Comparison of ENCODE assay signal across 28 cellular contexts in the genomic region with DNA sequence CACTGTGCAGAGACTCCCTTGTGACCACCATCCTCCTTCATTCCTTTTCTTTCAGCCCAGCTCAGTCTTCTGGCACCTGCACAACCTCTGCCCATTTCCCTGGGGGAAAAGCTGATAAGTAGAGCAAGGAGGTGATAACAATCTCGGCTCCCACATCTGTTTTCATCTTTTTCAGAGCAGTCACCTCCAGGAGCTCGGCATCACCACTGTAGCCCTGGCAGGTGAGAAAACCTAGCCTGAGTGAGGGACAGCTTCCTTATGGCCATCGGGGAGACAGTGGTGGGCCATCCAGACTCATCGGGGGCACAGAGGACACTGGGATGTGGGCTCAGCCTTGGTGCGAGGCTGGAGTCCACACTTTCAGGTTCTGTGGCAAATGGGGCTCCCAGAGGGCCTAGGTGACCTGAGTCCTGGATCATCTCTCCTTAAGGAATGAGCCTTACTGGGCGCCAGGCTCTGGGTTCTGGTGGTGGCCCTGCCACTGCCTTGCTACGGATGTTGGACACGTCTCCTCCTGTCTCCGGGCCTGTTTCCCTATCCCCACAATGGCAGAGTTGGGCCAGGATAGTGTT. TPM values are rescaled to one million over a fixed set of nuclear protein-coding genes. Genes with fewer than 3 reads are reported as not detected.
DNase-seq lines count a peak whose midpoint lies in the region; ATAC-seq, FAIRE-seq and TF ChIP-seq lines count a peak whose summit lies in the region.
"Had no signal": no experiment of that assay in that cellular context is flagged by ENCODE, and none has a peak within 500 bp of the region (broad histone marks: within the 10 kb centered on the region; RNA-seq: fewer than 3 reads in every experiment).

No MANE protein-coding gene starts in this region.

- no peaks in the 10 kb centered on the region for H3F3A ChIP-seq in GM23248 (ENCODE audit: insufficient read depth)

- H3K27ac ChIP-seq in foreskin keratinocyte (peak overlapping the region; percentile 98), osteoblast (ENCODE audit: low read depth, low read length) (no peak overlapping the region), uterus (peak overlapping the region; percentile 32 to 68), GM23248 (no peak overlapping the region)
- H3K27ac ChIP-seq: brain microvascular endothelial cell, colonic mucosa, SJCRH30, WERI-Rb-1 had no signal

- H3K4me3 Mint-ChIP-seq in CD14-positive monocyte, result no peak overlapping the region
- H3K4me3 Mint-ChIP-seq: GM23338, nephron progenitor cell had no signal

- no peak overlapping the region for H3K27ac Mint-ChIP-seq in CD14-positive monocyte
- H3K27ac Mint-ChIP-seq: activated T-helper 2 cell treated with anti-CD3 and anti-CD28 coated beads, Interferon-gamma antibody, Interleukin-2, Interleukin-4, amounts not matched to agents 10 μg/mL and 5 μg/mL and 100 μg/mL, durations not matched to agents 14 hours and 24 hours and 36 hours; GM23338; nephron progenitor cell; progenitor cell of endocrine pancreas had no signal

- H3K4me2 ChIP-seq in osteoblast (ENCODE audit: insufficient read depth, low read length) (no peak overlapping the region), GM23248 (ENCODE audit: unreplicated experiment) (no peak overlapping the region)
- H3K4me2 ChIP-seq: A549, GM23338 had no signal

- DNase-seq in Right ventricle myocardium inferior (ENCODE audit: missing footprints), result peak; percentile 26
- DNase-seq in left ventricle myocardium superior, result no peak
- DNase-seq in foreskin keratinocyte, result no peak
- peak; percentile 54 for DNase-seq in osteoblast (ENCODE audit: insufficient read length, low spot score, missing footprints)
- DNase-seq in uterus, result no peak
- DNase-seq in RCC 7860 (ENCODE audit: low spot score), result no peak
- no peak for DNase-seq in CD14-positive monocyte (ENCODE audit: low spot score)
- DNase-seq in GM23248, result no peak
- DNase-seq: brain microvascular endothelial cell; Calu3; colonic mucosa; glutamatergic neuron; Karpas-422; NCI-H187; NCI-H446; nephron progenitor cell; SJCRH30; small intestine; stimulated activated CD4-positive, alpha-beta T cell treated with anti-CD3 and anti-CD28 coated beads, Interleukin-2, amount 100 ng/mL, for 48 hours; stimulated activated naive CD4-positive, alpha-beta T cell; WERI-Rb-1 had no signal

- H3K9me3 ChIP-seq in osteoblast (ENCODE audit: low read depth, low read length) (no peaks in the 10 kb centered on the region), uterus (no peaks in the 10 kb centered on the region), GM23248 (ENCODE audit: low read depth) (no peaks in the 10 kb centered on the region)
- H3K9me3 ChIP-seq: A549, colonic mucosa, left lung, SJCRH30, tibial nerve had no signal

- H3K4me3 ChIP-seq in osteoblast (ENCODE audit: insufficient read depth, low read length), result no peak overlapping the region
- H3K4me3 ChIP-seq in uterus, result no peak overlapping the region
- H3K4me3 ChIP-seq in GM23248, result no peak overlapping the region
- H3K4me3 ChIP-seq: A549, colonic mucosa, GM23338, left lung had no signal

- no peaks in the 10 kb centered on the region for H3K36me3 Mint-ChIP-seq in CD14-positive monocyte

- H3K27me3 ChIP-seq in foreskin keratinocyte (no peaks in the 10 kb centered on the region), osteoblast (ENCODE audit: insufficient read depth, low read length) (peaks cover 2% of the 10 kb centered on the region), uterus (no peaks in the 10 kb centered on the region), GM23248 (replicated peaks; ENCODE audit: insufficient read depth) (no peaks in the 10 kb centered on the region)
- H3K27me3 ChIP-seq: brain microvascular endothelial cell, colonic mucosa, left lung, SJCRH30, tibial nerve had no signal

- TF ChIP-seq CTCF in foreskin keratinocyte (conservative IDR thresholded peaks at IDR 0.05) (no peak), osteoblast (IDR thresholded peaks at IDR 0.05; ENCODE audit: extremely low read depth, low read depth, low read length) (no peak), uterus (IDR thresholded peaks at IDR 0.05) (no peak), CD14-positive monocyte (IDR thresholded peaks at IDR 0.05) (no peak)

- in situ Hi-C loops in GM23248 (cut with MboI), result no loop called here

- H3K9ac ChIP-seq in GM23248, result no peak overlapping the region

- H4K20me1 ChIP-seq in osteoblast (ENCODE audit: insufficient read depth, low read length), result no peaks in the 10 kb centered on the region
- no peaks in the 10 kb centered on the region for H4K20me1 ChIP-seq in GM23248 (ENCODE audit: insufficient read depth)

- peaks cover 10% of the 10 kb centered on the region for H3K4me1 Mint-ChIP-seq in CD14-positive monocyte

- ATAC-seq in Right ventricle myocardium inferior, result no peak
- no peak for ATAC-seq in left ventricle myocardium superior
- ATAC-seq in foreskin keratinocyte, result no peak
- ATAC-seq: A549, GM23338 had no signal

- no peaks in the 10 kb centered on the region for H3K79me2 ChIP-seq in osteoblast (ENCODE audit: insufficient read depth, low read length)
- no peaks in the 10 kb centered on the region for H3K79me2 ChIP-seq in GM23248 (ENCODE audit: insufficient read depth)

- peaks cover 0 to 2% (median 1%) of the 10 kb centered on the region in 3 donors for H3K27me3 Mint-ChIP-seq in CD14-positive monocyte (ENCODE audit: low read depth in 3 of 3)
- H3K27me3 Mint-ChIP-seq: progenitor cell of endocrine pancreas had no signal

- no peak for FAIRE-seq in RCC 7860 (lab: Jason Lieb, UNC)
- FAIRE-seq: A549, small intestine had no signal

- no peaks in the 10 kb centered on the region for H3K36me3 ChIP-seq in osteoblast (ENCODE audit: insufficient read depth, low read length)
- no peaks in the 10 kb centered on the region for H3K36me3 ChIP-seq in uterus
- no peaks in the 10 kb centered on the region for H3K36me3 ChIP-seq in GM23248 (ENCODE audit: low read depth)
- H3K36me3 ChIP-seq: brain microvascular endothelial cell, colonic mucosa, left lung, SJCRH30, tibial nerve, WERI-Rb-1 had no signal

- TF ChIP-seq POLR2A in uterus (IDR thresholded peaks at IDR 0.05), result no peak

- no peak overlapping the region for H2AFZ ChIP-seq in osteoblast (ENCODE audit: low read length)
- H2AFZ ChIP-seq in GM23248, result no peak overlapping the region
- H2AFZ ChIP-seq: GM23338 had no signal

- H3K4me1 ChIP-seq in foreskin keratinocyte (peaks cover 24% of the 10 kb centered on the region), osteoblast (ENCODE audit: insufficient read depth, low read length) (peaks cover 3% of the 10 kb centered on the region), uterus (peaks cover 0 to 8% of the 10 kb centered on the region in 2 donors), GM23248 (ENCODE audit: insufficient read depth) (peaks cover 8% of the 10 kb centered on the region; the same call in 1 of the 2 replicates)

- intact Hi-C loops in Right ventricle myocardium inferior (cut with DNase I) (no loop called here), left ventricle myocardium superior (cut with micrococcal nuclease) (no loop called here), uterus (cut with DNase I; ENCODE audit: low total_unique reads) (no loop called here), CD14-positive monocyte (cut with micrococcal nuclease) (no loop called here)

- H3K9me2 ChIP-seq in GM23248 (ENCODE audit: insufficient read depth), result no peaks in the 10 kb centered on the region

- 96% methylated on average over 9 of the region's 9 CpGs for WGBS in GM23248 (ENCODE audit: low coverage in 1 of 2, low lambda C conversion rate in 2 of 2, missing lambda C conversion rate in 2 of 2), 2 experiments

- no peaks in the 10 kb centered on the region for H3K9me3 Mint-ChIP-seq in CD14-positive monocyte
- H3K9me3 Mint-ChIP-seq: activated T-helper 2 cell treated with anti-CD3 and anti-CD28 coated beads, Interferon-gamma antibody, Interleukin-2, Interleukin-4, amounts not matched to agents 10 μg/mL and 5 μg/mL and 100 μg/mL, durations not matched to agents 14 hours and 24 hours and 36 hours; GM23338; nephron progenitor cell had no signal

RNA-seq across cellular contexts. Expression of gene SYNPO, which starts 38.6 kb away (rescaled TPM):
- total RNA-seq in Right ventricle myocardium inferior, result 587 TPM
- 675 TPM for total RNA-seq in left ventricle myocardium superior
- total RNA-seq in foreskin keratinocyte, result 8.8 and 10.1 TPM in 2 replicates
- 6.9 and 7.0 TPM in 2 replicates for polyA plus RNA-seq in foreskin keratinocyte
- total RNA-seq in osteoblast, result 2.7 and 4.0 TPM in 2 replicates
- total RNA-seq in uterus, result 100 to 1,000 TPM in 1 of 4 donors, 10 to 100 TPM in 1, 1 to 10 TPM in 2; 3.6 to 146 (median 10.6) TPM
- polyA plus RNA-seq in CD14-positive monocyte, result not detected
- 6.1 and 7.7 TPM in 2 replicates for total RNA-seq in GM23248 (2014; rRNA removed; shearing (Covaris generic))
- 5.6 and 6.3 TPM in 2 replicates for polyA plus RNA-seq in GM23248 (2016; fragmentation: Nextera tagmentation; extraction: Ambion mirVana)

RNA-seq across cellular contexts. Expression of gene MYOZ3, which starts 59.2 kb away (rescaled TPM):
- 5.5 TPM for total RNA-seq in Right ventricle myocardium inferior
- 3.2 TPM for total RNA-seq in left ventricle myocardium superior
- 0.34 and 0.53 TPM in 2 replicates for total RNA-seq in foreskin keratinocyte
- 0.33 and 0.35 TPM in 2 replicates for polyA plus RNA-seq in foreskin keratinocyte
- total RNA-seq in osteoblast, result under 0.01 TPM in 1 of 2 replicates, not detected in the other
- 10 to 100 TPM in 1 of 4 donors, 1 to 10 TPM in 2, not detected in 1; 3.2 to 69.1 (median 3.4) TPM for total RNA-seq in uterus
- polyA plus RNA-seq in CD14-positive monocyte, result not detected
- 0.13 and 0.32 TPM in 2 replicates for total RNA-seq in GM23248 (2014; rRNA removed; shearing (Covaris generic))
- polyA plus RNA-seq in GM23248 (2016; fragmentation: Nextera tagmentation; extraction: Ambion mirVana), result 0.18 and 0.71 TPM in 2 replicates
- total RNA-seq: Calu3, mononuclear cell had no signal

Comparison
In these comparisons a context has a peak if more than half of its experiments do, and no peak if none do; other contexts are left out.
1. DNase-seq: peak in Right ventricle myocardium inferior (single experiment) and osteoblast (single experiment); none in left ventricle myocardium superior (single experiment), foreskin keratinocyte (0 of 2), uterus (0 of 2), RCC 7860 (single experiment), CD14-positive monocyte (single experiment) and GM23248 (single experiment).
2. H3K27ac ChIP-seq: peak in foreskin keratinocyte (single experiment) and uterus (2 of 2); none in osteoblast (single experiment) and GM23248 (single experiment).